In the genomic region with DNA sequence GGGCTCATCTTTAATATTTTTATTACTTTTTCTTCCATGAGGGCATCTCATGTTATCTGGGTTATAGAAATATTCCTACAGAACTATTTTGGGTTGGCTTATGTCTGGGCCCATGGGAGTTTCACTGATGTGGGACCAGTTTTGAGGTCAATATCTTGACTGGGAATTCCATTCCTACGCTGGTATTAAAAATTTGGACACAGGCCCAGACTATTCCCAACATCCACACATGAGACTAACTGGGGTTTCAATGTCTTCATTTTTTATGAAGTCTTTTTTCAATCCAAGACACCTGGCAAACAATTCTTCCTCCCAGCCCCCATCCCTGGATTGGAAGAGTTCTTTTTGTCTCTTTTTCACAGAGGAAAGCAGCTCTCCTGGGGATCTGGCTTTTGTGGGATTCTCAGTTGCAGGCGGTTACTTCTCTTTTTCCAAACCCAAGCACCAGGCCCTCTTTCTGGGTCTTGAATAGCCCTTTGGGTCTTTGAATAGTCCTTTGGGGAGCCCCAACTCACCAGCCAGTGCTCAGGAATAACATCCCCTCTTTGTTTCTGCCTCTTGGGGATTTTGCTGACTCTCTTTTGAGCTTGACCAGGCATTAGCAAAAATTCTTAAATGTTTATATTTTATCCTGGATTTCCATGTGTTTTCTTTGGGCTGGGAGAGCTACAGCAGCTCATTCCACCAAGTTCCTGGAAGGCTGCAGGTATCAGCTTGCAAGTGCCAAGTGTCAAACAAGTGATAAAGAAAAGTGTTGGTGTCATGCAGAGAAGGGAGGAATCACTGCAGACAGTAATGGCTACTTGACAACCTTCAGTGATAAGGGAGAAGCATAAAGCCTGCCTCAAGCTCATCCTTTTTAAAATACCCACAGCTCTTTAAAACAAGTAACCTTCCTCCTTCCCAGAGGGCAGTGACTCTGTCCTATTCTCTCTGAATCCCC, we compare ENCODE assay signal across 1 cellular context.
TF ChIP-seq lines count a peak whose summit lies in the region.

No MANE protein-coding gene starts in this region.

TF ChIP-seq in neural cell, 6 proteins besides CTCF, POLR2A, EP300 and RAD21:
- TF ChIP-seq, protein P1, sequence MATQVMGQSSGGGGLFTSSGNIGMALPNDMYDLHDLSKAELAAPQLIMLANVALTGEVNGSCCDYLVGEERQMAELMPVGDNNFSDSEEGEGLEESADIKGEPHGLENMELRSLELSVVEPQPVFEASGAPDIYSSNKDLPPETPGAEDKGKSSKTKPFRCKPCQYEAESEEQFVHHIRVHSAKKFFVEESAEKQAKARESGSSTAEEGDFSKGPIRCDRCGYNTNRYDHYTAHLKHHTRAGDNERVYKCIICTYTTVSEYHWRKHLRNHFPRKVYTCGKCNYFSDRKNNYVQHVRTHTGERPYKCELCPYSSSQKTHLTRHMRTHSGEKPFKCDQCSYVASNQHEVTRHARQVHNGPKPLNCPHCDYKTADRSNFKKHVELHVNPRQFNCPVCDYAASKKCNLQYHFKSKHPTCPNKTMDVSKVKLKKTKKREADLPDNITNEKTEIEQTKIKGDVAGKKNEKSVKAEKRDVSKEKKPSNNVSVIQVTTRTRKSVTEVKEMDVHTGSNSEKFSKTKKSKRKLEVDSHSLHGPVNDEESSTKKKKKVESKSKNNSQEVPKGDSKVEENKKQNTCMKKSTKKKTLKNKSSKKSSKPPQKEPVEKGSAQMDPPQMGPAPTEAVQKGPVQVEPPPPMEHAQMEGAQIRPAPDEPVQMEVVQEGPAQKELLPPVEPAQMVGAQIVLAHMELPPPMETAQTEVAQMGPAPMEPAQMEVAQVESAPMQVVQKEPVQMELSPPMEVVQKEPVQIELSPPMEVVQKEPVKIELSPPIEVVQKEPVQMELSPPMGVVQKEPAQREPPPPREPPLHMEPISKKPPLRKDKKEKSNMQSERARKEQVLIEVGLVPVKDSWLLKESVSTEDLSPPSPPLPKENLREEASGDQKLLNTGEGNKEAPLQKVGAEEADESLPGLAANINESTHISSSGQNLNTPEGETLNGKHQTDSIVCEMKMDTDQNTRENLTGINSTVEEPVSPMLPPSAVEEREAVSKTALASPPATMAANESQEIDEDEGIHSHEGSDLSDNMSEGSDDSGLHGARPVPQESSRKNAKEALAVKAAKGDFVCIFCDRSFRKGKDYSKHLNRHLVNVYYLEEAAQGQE (IDR thresholded peaks at IDR 0.05; ENCODE audit: borderline replicate concordance) = peak; percentile 67
- peak; percentile 63 for TF ChIP-seq POLR2AphosphoS5 (IDR thresholded peaks at IDR 0.05)
- TF ChIP-seq MXI1 (conservative IDR thresholded peaks at IDR 0.05; ENCODE audit: poor library complexity, severe bottlenecking) = no peak
- no peak for TF ChIP-seq EZH2 (IDR thresholded peaks at IDR 0.05; ENCODE audit: borderline replicate concordance, insufficient read depth, low read length, poor library complexity, severe bottlenecking)
